In the genomic region with DNA sequence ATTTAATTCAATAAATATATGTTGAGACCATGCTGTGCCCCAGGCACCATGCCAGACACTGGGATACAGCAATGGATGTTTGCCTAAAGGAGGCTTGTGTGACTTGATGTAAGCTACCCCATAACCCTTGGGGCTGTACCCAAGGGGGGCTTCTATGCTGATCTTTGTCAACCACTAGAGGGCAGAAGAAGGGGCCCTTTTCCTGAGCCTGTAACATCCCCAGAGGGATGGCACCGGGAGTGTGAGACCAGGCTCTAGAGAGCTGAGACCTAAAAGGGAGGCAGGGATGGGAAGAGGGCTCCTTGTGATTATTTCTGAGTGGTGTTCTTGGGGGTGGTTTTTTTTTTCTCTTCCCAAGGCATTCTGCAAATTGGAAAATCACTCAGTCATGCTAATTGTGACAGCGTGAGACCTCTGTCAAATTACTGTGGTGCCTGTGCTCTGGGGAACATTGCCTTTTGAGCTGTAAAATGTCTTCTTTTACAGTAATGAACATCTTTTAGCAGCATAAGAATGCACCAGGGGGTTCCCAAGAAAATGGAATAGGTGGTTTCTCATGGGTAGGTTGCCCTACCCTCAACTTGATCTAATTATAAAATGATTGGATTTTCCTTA, we compare ENCODE assay signal across 13 cellular contexts.
DNase-seq lines count a peak whose midpoint lies in the region; ATAC-seq and TF ChIP-seq lines count a peak whose summit lies in the region.
"Had no signal": no experiment of that assay in that cellular context is flagged by ENCODE, and none has a peak within 500 bp of the region (broad histone marks: within the 10 kb centered on the region; RNA-seq: fewer than 3 reads in every experiment).

No MANE protein-coding gene starts in this region.

- no peak overlapping the region for H3K4me2 ChIP-seq in mammary epithelial cell (ENCODE audit: insufficient read depth, low read depth, low read length)
- no peak overlapping the region for H3K4me2 ChIP-seq in parathyroid adenoma (ENCODE audit: low read length)

- H3K9ac ChIP-seq in mammary epithelial cell (ENCODE audit: insufficient read depth, low read length), result no peak overlapping the region
- no peak overlapping the region for H3K9ac ChIP-seq in parathyroid adenoma
- H3K9ac ChIP-seq: GM23248 had no signal

- POLR2A ChIA-PET in naive thymus-derived CD4-positive, alpha-beta T cell (lab: Charles Lee), result no interaction called here

- peaks cover 6 to 54% (median 15%) of the 10 kb centered on the region in 7 donors for H3K4me1 Mint-ChIP-seq in naive thymus-derived CD4-positive, alpha-beta T cell

- H3K27me3 ChIP-seq in mammary epithelial cell (ENCODE audit: insufficient read depth, low read length) (no peaks in the 10 kb centered on the region), parathyroid adenoma (ENCODE audit: control insufficient read depth, insufficient read depth, low read length) (no peaks in the 10 kb centered on the region)
- no peaks in the 10 kb centered on the region for H3K27me3 ChIP-seq in naive thymus-derived CD4-positive, alpha-beta T cell (ENCODE audit: control insufficient read depth in 2 of 2, insufficient read depth in 2 of 2, low read length in 2 of 2)

- peaks cover 5% of the 10 kb centered on the region for H3K4me1 ChIP-seq in mammary epithelial cell (ENCODE audit: insufficient read depth, low read length)
- H3K4me1 ChIP-seq in parathyroid adenoma, result no peaks in the 10 kb centered on the region
- H3K4me1 ChIP-seq in naive thymus-derived CD4-positive, alpha-beta T cell (ENCODE audit: control insufficient read depth in 2 of 2, insufficient read depth in 2 of 2, low read length in 2 of 2), result no peaks in the 10 kb centered on the region

- CTCF ChIA-PET in mammary epithelial cell (lab: Charles Lee; ENCODE audit: low non-redundant PET), result interaction anchor here (0.6 kb wide), 1 partner anchor 48 kb away, joined by 5 read pairs; no protein-coding TSS in a partner anchor
- CTCF ChIA-PET in naive thymus-derived CD4-positive, alpha-beta T cell (lab: Charles Lee), result no interaction called here

- H3K36me3 Mint-ChIP-seq in naive thymus-derived CD4-positive, alpha-beta T cell, result peaks cover 0 to 3% (median 0%) of the 10 kb centered on the region in 5 donors

- dilution Hi-C loops in mammary epithelial cell (cut with HindIII; ENCODE audit: low sequenced_read_pairs), result no loop called here

- H3K36me3 ChIP-seq in mammary epithelial cell (ENCODE audit: insufficient read depth, low read length) (no peaks in the 10 kb centered on the region), parathyroid adenoma (ENCODE audit: control insufficient read depth, insufficient read depth, low read length) (no peaks in the 10 kb centered on the region)
- H3K36me3 ChIP-seq in naive thymus-derived CD4-positive, alpha-beta T cell (ENCODE audit: control insufficient read depth in 2 of 3, insufficient read depth in 3 of 3, low read length in 3 of 3), result no peaks in the 10 kb centered on the region

- TF ChIP-seq CTCF in LNCAP (IDR thresholded peaks at IDR 0.05), result peak; percentile 62
- TF ChIP-seq CTCF in mammary epithelial cell (conservative IDR thresholded peaks at IDR 0.05 in 1 of 2, IDR thresholded peaks at IDR 0.05 in 1 of 2; ENCODE audit: extremely low read depth in 1 of 2, insufficient read depth in 1 of 2, low read depth in 1 of 2, low read length in 2 of 2), result peak; percentile 7 to 19
- TF ChIP-seq CTCF in parathyroid adenoma (IDR thresholded peaks at IDR 0.05), result peak; percentile 42

- H2AFZ ChIP-seq in mammary epithelial cell (ENCODE audit: low read depth, low read length), result no peak overlapping the region
- no peak overlapping the region for H2AFZ ChIP-seq in parathyroid adenoma
- H2AFZ ChIP-seq: GM23248 had no signal

- H3K9me3 Mint-ChIP-seq in naive thymus-derived CD4-positive, alpha-beta T cell, result peaks cover 0 to 6% (median 0%) of the 10 kb centered on the region in 11 donors

- DNase-seq in NCI-H1105 treated with DMSO at 0.1 percent for 48 hours (lab: John Stamatoyannopoulos, UW), result peak; percentile 34
- DNase-seq in NCI-H1105 (lab: John Stamatoyannopoulos, UW), result no peak
- no peak for DNase-seq in mammary epithelial cell
- no peak for DNase-seq in SHP77 (lab: John Stamatoyannopoulos, UW)
- no peak for DNase-seq in naive thymus-derived CD4-positive, alpha-beta T cell
- DNase-seq: activated naive CD4-positive, alpha-beta T cell treated with anti-CD3 and anti-CD28 coated beads, Interleukin-2, amount 50 U/mL, for 16 hours; GM23248; NK-92 treated with Interleukin-12 subunit alpha and Interleukin-12 subunit beta, amount 100 ng/mL, for 24 hours had no signal

- H3K27ac Mint-ChIP-seq in naive thymus-derived CD4-positive, alpha-beta T cell, result no peak overlapping the region

- in situ Hi-C loops in mammary epithelial cell (cut with MboI; ENCODE audit: low sequenced_read_pairs in 2 of 2), result no loop called here

- H3K79me2 ChIP-seq in mammary epithelial cell (ENCODE audit: insufficient read depth, low read length) (no peaks in the 10 kb centered on the region), parathyroid adenoma (no peaks in the 10 kb centered on the region)

- H4K20me1 ChIP-seq in mammary epithelial cell (ENCODE audit: insufficient read depth, low read length), result no peaks in the 10 kb centered on the region

- no peak overlapping the region for H3K27ac ChIP-seq in mammary epithelial cell (ENCODE audit: insufficient read depth, low read depth, low read length)
- no peak overlapping the region for H3K27ac ChIP-seq in parathyroid adenoma
- H3K27ac ChIP-seq in naive thymus-derived CD4-positive, alpha-beta T cell (ENCODE audit: low read depth, low read length), result no peak overlapping the region
- H3K27ac ChIP-seq: GM23248 had no signal

- no peak for ATAC-seq in GM21423 (IDR thresholded peaks at IDR 0.05; ENCODE audit: unreplicated experiment)
- no peak for ATAC-seq in naive thymus-derived CD4-positive, alpha-beta T cell
- ATAC-seq: left lobe of liver, sciatic nerve had no signal

- H3K9me3 ChIP-seq in mammary epithelial cell (replicated peaks; ENCODE audit: insufficient read depth, low read length), result no peaks in the 10 kb centered on the region
- no peaks in the 10 kb centered on the region for H3K9me3 ChIP-seq in parathyroid adenoma (ENCODE audit: control insufficient read depth, low read length)
- H3K9me3 ChIP-seq in naive thymus-derived CD4-positive, alpha-beta T cell (ENCODE audit: control insufficient read depth in 2 of 3, low read length in 3 of 3), result no peaks in the 10 kb centered on the region

- peaks cover 0 to 18% (median 8%) of the 10 kb centered on the region in 5 donors for H3K27me3 Mint-ChIP-seq in naive thymus-derived CD4-positive, alpha-beta T cell

- no peak overlapping the region for H3K4me3 ChIP-seq in mammary epithelial cell (replicated peaks in 1 of 3; ENCODE audit: insufficient read depth in 1 of 3, low read depth in 2 of 3, low read length in 3 of 3)
- no peak overlapping the region for H3K4me3 ChIP-seq in parathyroid adenoma (ENCODE audit: low read depth, low read length)
- H3K4me3 ChIP-seq in naive thymus-derived CD4-positive, alpha-beta T cell (ENCODE audit: low read length), result no peak overlapping the region
- H3K4me3 ChIP-seq: GM23248 had no signal

- H3K4me3 Mint-ChIP-seq in naive thymus-derived CD4-positive, alpha-beta T cell, result peak overlapping the region in 1 of 10 donors; percentile 69

- no TSS peak for BruUV-seq in mammary epithelial cell (replicated peaks; lab: Mats Ljungman, UMichigan)

- intact Hi-C loops in mammary epithelial cell (cut with micrococcal nuclease), result no loop called here
- intact Hi-C loops in naive thymus-derived CD4-positive, alpha-beta T cell (cut with micrococcal nuclease), result no loop called here

- 52% methylated on average over 2 of the region's 2 CpGs for WGBS in mammary epithelial cell (ENCODE audit: low coverage, missing lambda C conversion rate)
